8 cellular contexts compared by ENCODE assay signal in the genomic region with DNA sequence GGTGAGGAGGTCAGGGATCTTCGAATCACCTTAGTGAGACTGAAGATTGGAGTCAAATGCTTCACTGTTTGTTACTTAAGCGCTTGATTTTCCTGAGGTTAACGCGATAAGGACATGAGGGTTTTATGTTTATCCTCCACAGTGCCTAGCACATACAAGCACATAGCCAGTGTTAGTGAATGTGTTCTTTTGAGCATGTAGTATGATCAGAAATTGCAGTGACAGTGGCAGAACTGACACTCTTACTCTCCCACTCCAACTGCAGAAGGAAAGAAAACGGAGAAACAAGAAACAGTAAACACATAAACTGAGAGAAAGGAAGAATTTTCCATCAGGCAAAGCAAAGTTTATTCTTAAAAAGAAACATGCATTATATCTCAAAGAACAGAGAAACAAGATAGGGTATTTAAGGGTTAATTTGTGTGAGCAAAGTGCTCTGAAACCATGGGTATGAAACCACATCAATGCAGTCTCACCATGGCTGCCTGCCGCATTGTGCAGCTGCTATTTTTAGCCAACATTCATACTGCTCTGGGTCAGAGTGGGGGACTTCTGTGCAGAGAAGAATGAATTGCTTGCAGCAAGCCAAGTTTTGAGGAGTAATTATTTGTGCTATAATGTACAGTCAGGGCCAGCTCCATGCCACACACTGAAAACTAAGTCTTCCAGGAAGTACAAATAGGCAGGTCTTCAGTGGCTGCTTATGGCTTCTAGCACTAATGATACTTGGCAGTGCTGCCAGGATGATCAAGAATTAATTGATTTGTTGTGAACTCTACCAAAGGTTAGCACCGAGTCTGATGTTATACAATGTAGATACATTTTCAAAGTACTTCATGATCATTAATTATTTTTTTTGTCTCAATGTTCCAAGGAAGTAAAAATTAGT.
DNase-seq lines count a peak whose midpoint lies in the region; ATAC-seq and TF ChIP-seq lines count a peak whose summit lies in the region.

No MANE protein-coding gene starts in this region.

- TF ChIP-seq CTCF in WTC11 (IDR thresholded peaks at IDR 0.05) = no peak
- TF ChIP-seq CTCF in neural crest cell (conservative IDR thresholded peaks at IDR 0.05) = no peak
- no peak for TF ChIP-seq CTCF in tibial artery (IDR thresholded peaks at IDR 0.05)

- no peaks in the 10 kb centered on the region for H3K27me3 ChIP-seq in tibial artery

- no peaks in the 10 kb centered on the region for H3K27me3 Mint-ChIP-seq in WTC11 (ENCODE audit: low read depth)
- H3K27me3 Mint-ChIP-seq in neural crest cell (ENCODE audit: low read depth) = no peaks in the 10 kb centered on the region

- intact Hi-C loops in tibial artery (cut with DNase I; ENCODE audit: low total_unique reads) = no loop called here

- H3K9me3 Mint-ChIP-seq in WTC11 (peaks cover 53% of the 10 kb centered on the region), neural crest cell (peaks cover 9% of the 10 kb centered on the region)

- ATAC-seq in GM19324 (IDR thresholded peaks at IDR 0.05; ENCODE audit: low FRiP score, unreplicated experiment) (peak; percentile 96), HG03139 (IDR thresholded peaks at IDR 0.05; ENCODE audit: unreplicated experiment) (peak; percentile 99), WTC11 (peak; percentile 62)

- H3K36me3 Mint-ChIP-seq in WTC11 (peaks cover 67% of the 10 kb centered on the region), neural crest cell (ENCODE audit: low read depth) (peaks cover 16% of the 10 kb centered on the region)

- H3K27ac Mint-ChIP-seq in WTC11 (peak overlapping the region; percentile 94), neural crest cell (ENCODE audit: unreplicated experiment) (peak overlapping the region; percentile 2)

- CTCF ChIA-PET in WTC11 (lab: Charles Lee) = no interaction called here

- no peak overlapping the region for H3K4me3 ChIP-seq in tibial artery

- peaks cover 0 to 6% (median 3%) of the 10 kb centered on the region in 3 donors for H3K9me3 ChIP-seq in tibial artery

- no peak overlapping the region for H3K27ac ChIP-seq in tibial artery

- H3K4me1 ChIP-seq in tibial artery = no peaks in the 10 kb centered on the region

- POLR2A ChIA-PET in WTC11 (lab: Charles Lee) = interaction anchor here (0.8 kb wide), 1 partner anchor 10 kb away, joined by 3 read pairs; no protein-coding TSS in a partner anchor

- H3K4me3 Mint-ChIP-seq in WTC11 (no peak overlapping the region), neural crest cell (no peak overlapping the region)

- in situ Hi-C loops in Caki2 (cut with HindIII; ENCODE audit: low pct_unique_long_range_greater_than_20kb, low sequenced_read_pairs) = no loop called here

- DNase-seq in Caki2 (ENCODE audit: low read depth) (peak; percentile 77), WTC11 (ENCODE audit: low spot score) (no peak), neural crest cell (ENCODE audit: low read depth, low spot score) (no peak), mucosa of gallbladder (ENCODE audit: low spot score) (no peak), tibial artery (no peak), SIG-M5 (lab: John Stamatoyannopoulos, UW) (no peak)

- H3K36me3 ChIP-seq in tibial artery = no peaks in the 10 kb centered on the region

- peaks cover 35% of the 10 kb centered on the region for H3K4me1 Mint-ChIP-seq in WTC11
- H3K4me1 Mint-ChIP-seq in neural crest cell = peaks cover 20% of the 10 kb centered on the region

TF ChIP-seq in WTC11, 78 proteins besides CTCF, POLR2A, EP300 and RAD21:
- no peak for TF ChIP-seq ELF4 (CRISPR knock-in tag; IDR thresholded peaks at IDR 0.05; ENCODE audit: low read depth)
- no peak for TF ChIP-seq MYBL2 (CRISPR knock-in tag; IDR thresholded peaks at IDR 0.05)
- TF ChIP-seq GRHL2 (CRISPR knock-in tag; IDR thresholded peaks at IDR 0.05; ENCODE audit: insufficient replicate concordance, severe bottlenecking) = no peak
- TF ChIP-seq TEAD1 (CRISPR knock-in tag; IDR thresholded peaks at IDR 0.05) = no peak
